In genomic region chr1:167922611-167923074, GRCh38 we compare ENCODE assay signal across 23 cellular contexts. TPM values are rescaled to one million over a fixed set of nuclear protein-coding genes. Genes with fewer than 3 reads are reported as not detected.
A peak's percentile ranks its signal among the peaks of the same experiment; 100 is the strongest.
DNase-seq lines count a peak whose midpoint lies in the region; ATAC-seq, FAIRE-seq and TF ChIP-seq lines count a peak whose summit lies in the region.
"Had no signal": no experiment of that assay in that cellular context is flagged by ENCODE, and none has a peak within 500 bp of the region (broad histone marks: within the 10 kb centered on the region; RNA-seq: fewer than 3 reads in every experiment).

No MANE protein-coding gene starts in this region.

- H3K4me3 ChIP-seq in A549 = no peak overlapping the region
- H3K4me3 ChIP-seq in GM23248 = no peak overlapping the region
- H3K4me3 ChIP-seq in astrocyte (ENCODE audit: insufficient read depth, low read depth, low read length) = no peak overlapping the region
- H3K4me3 ChIP-seq: cardiac muscle cell, dorsolateral prefrontal cortex, HAP-1, SK-N-MC, tibial nerve had no signal

- H3K79me2 ChIP-seq in GM23248 (ENCODE audit: insufficient read depth) (peaks cover 72% of the 10 kb centered on the region), astrocyte (ENCODE audit: insufficient read depth, low read length) (peaks cover 11% of the 10 kb centered on the region)

- no peaks in the 10 kb centered on the region for H3K9me2 ChIP-seq in GM23248 (ENCODE audit: insufficient read depth)

- H3F3A ChIP-seq in GM23248 (ENCODE audit: insufficient read depth) = 0 out of 2 replicates have a peak, but pooled peaks cover 4% of the 10 kb centered on the region

- H3K9me3 Mint-ChIP-seq in astrocyte (ENCODE audit: unreplicated experiment) (no peaks in the 10 kb centered on the region), mesothelial cell of epicardium (no peaks in the 10 kb centered on the region)
- H3K9me3 Mint-ChIP-seq: activated T-helper 17 cell treated with anti-CD3 and anti-CD28 coated beads, Interleukin-2, amount 50 U/mL, for 72 hours; CD8-positive, alpha-beta memory T cell; IgD-negative memory B cell; immature natural killer cell; neural crest cell had no signal

- H3K4me3 Mint-ChIP-seq in astrocyte (ENCODE audit: unreplicated experiment) = peak overlapping the region; percentile 60
- no peak overlapping the region for H3K4me3 Mint-ChIP-seq in mesothelial cell of epicardium
- H3K4me3 Mint-ChIP-seq: activated T-helper 17 cell treated with anti-CD3 and anti-CD28 coated beads, Interleukin-2, amount 50 U/mL, for 72 hours; CD8-positive, alpha-beta memory T cell; IgD-negative memory B cell; immature natural killer cell; neural crest cell had no signal

- H3K27me3 ChIP-seq in GM23248 (replicated peaks; ENCODE audit: insufficient read depth) (no peaks in the 10 kb centered on the region), astrocyte (ENCODE audit: insufficient read depth, low read length) (no peaks in the 10 kb centered on the region)
- H3K27me3 ChIP-seq: cardiac muscle cell, dorsolateral prefrontal cortex, tibial nerve had no signal

- CTCF ChIA-PET in A549 (lab: Yijun Ruan, JAX) = no interaction called here

- H3K4me2 ChIP-seq in A549 (peak overlapping the region; percentile 53), GM23248 (ENCODE audit: unreplicated experiment) (peak overlapping the region; percentile 55), astrocyte (ENCODE audit: low read length) (no peak overlapping the region)

- no peaks in the 10 kb centered on the region for H4K20me1 ChIP-seq in GM23248 (ENCODE audit: insufficient read depth)
- H4K20me1 ChIP-seq in astrocyte (ENCODE audit: insufficient read depth, low read length) = no peaks in the 10 kb centered on the region

- TF ChIP-seq POLR2A in A549 (IDR thresholded peaks at IDR 0.05; ENCODE audit: low read length) = no peak

- peaks cover 13% of the 10 kb centered on the region for H3K4me1 Mint-ChIP-seq in astrocyte (ENCODE audit: low read depth, unreplicated experiment)
- peaks cover 8% of the 10 kb centered on the region for H3K4me1 Mint-ChIP-seq in mesothelial cell of epicardium

- H3K36me3 ChIP-seq in GM23248 (ENCODE audit: low read depth) (peaks cover 8% of the 10 kb centered on the region; the same call in 1 of the 2 replicates), astrocyte (ENCODE audit: insufficient read depth, low read length) (no peaks in the 10 kb centered on the region)
- H3K36me3 ChIP-seq: HAP-1 had no signal

- no peaks in the 10 kb centered on the region for H3K36me3 Mint-ChIP-seq in astrocyte (ENCODE audit: low read depth, unreplicated experiment)
- peaks cover 7% of the 10 kb centered on the region for H3K36me3 Mint-ChIP-seq in mesothelial cell of epicardium

- H3K27ac Mint-ChIP-seq in astrocyte (ENCODE audit: unreplicated experiment) (peak overlapping the region; percentile 71), mesothelial cell of epicardium (peak overlapping the region; percentile 17)
- H3K27ac Mint-ChIP-seq: activated T-helper 17 cell treated with anti-CD3 and anti-CD28 coated beads, Interleukin-2, amount 50 U/mL, for 72 hours; CD8-positive, alpha-beta memory T cell; IgD-negative memory B cell had no signal

- POLR2A ChIA-PET in A549 (lab: Yijun Ruan, JAX) = no interaction called here

- TF ChIP-seq RAD21 in A549 (conservative IDR thresholded peaks at IDR 0.05 in 1 of 2, IDR thresholded peaks at IDR 0.05 in 1 of 2) = no peak

- H3K9me3 ChIP-seq in A549 (no peaks in the 10 kb centered on the region), GM23248 (ENCODE audit: low read depth) (no peaks in the 10 kb centered on the region), astrocyte (ENCODE audit: insufficient read depth, low read depth, low read length) (no peaks in the 10 kb centered on the region)
- H3K9me3 ChIP-seq: HAP-1, tibial nerve had no signal

- 0% methylated on average over 1 of the region's 1 CpG for WGBS in A549 (ENCODE audit: missing lambda C conversion rate)
- WGBS in GM23248 (ENCODE audit: low coverage in 1 of 2, low lambda C conversion rate in 2 of 2, missing lambda C conversion rate in 2 of 2), 2 experiments = 95 to 100% methylated on average over 1 of the region's 1 CpG

- H2AFZ ChIP-seq in GM23248 (no peak overlapping the region), astrocyte (ENCODE audit: low read depth, low read length) (no peak overlapping the region)

- no peak for TF ChIP-seq CTCF in A549 (IDR thresholded peaks at IDR 0.05)
- no peak for TF ChIP-seq CTCF in astrocyte (IDR thresholded peaks at IDR 0.05; ENCODE audit: insufficient read depth, low read depth, low read length)
- TF ChIP-seq CTCF in mesothelial cell of epicardium (IDR thresholded peaks at IDR 0.05; ENCODE audit: unreplicated experiment) = no peak

- ATAC-seq in A549 (no peak), GM18519 (IDR thresholded peaks at IDR 0.05; ENCODE audit: low FRiP score, unreplicated experiment) (no peak)
- ATAC-seq: activated T-helper 17 cell treated with anti-CD3 and anti-CD28 coated beads, Interleukin-2, amount 50 U/mL, for 72 hours had no signal

- H3K27ac ChIP-seq in A549 (peak overlapping the region in 1 of 2 experiments; percentile 13; a peak in 2 of 6 replicates), GM23248 (0 out of 2 replicates have a peak overlapping the region, but pooled peaks have one; percentile 8), astrocyte (ENCODE audit: low read depth, low read length) (no peak overlapping the region)
- H3K27ac ChIP-seq: cardiac muscle cell, dorsolateral prefrontal cortex, SK-N-MC, tibial nerve had no signal

- FAIRE-seq in A549 (lab: Jason Lieb, UNC) (peak; percentile 87), astrocyte (lab: Jason Lieb, UNC) (no peak)

- H3K4me1 ChIP-seq in A549 (peaks cover 55% of the 10 kb centered on the region), GM23248 (ENCODE audit: insufficient read depth) (peaks cover 18% of the 10 kb centered on the region), astrocyte (ENCODE audit: insufficient read depth, low read length) (no peaks in the 10 kb centered on the region)

- in situ Hi-C loops in GM23248 (cut with MboI) = no loop called here

- H3K27me3 Mint-ChIP-seq in astrocyte (ENCODE audit: low read depth, unreplicated experiment) (no peaks in the 10 kb centered on the region), mesothelial cell of epicardium (ENCODE audit: low read depth) (no peaks in the 10 kb centered on the region)
- H3K27me3 Mint-ChIP-seq: activated T-helper 17 cell treated with anti-CD3 and anti-CD28 coated beads, Interleukin-2, amount 50 U/mL, for 72 hours; CD8-positive, alpha-beta memory T cell; IgD-negative memory B cell had no signal

- no peak for TF ChIP-seq EP300 in A549 (IDR thresholded peaks at IDR 0.05)

- no peak overlapping the region for H3K9ac ChIP-seq in GM23248
- no peak overlapping the region for H3K9ac ChIP-seq in astrocyte (ENCODE audit: low read length)

- DNase-seq in A549 (ENCODE audit: low read depth in 1 of 2, low spot score in 1 of 2) (no peak), GM23248 (no peak), astrocyte (ENCODE audit: low read depth) (no peak), mesothelial cell of epicardium (ENCODE audit: low spot score in 2 of 2, unreplicated experiment in 2 of 2) (no peak), HuH-7.5 (ENCODE audit: low spot score) (no peak), NCI-H2081 treated with DMSO at 0.1 percent for 48 hours (lab: John Stamatoyannopoulos, UW) (no peak)
- DNase-seq in activated T-cell treated with anti-CD3 and anti-CD28 coated beads, Interleukin-2, amount 50 U/mL, for 1 hour = no peak
- DNase-seq: activated CD8-positive, alpha-beta memory T cell treated with anti-CD3 and anti-CD28 coated beads for 24 hours; CD8-positive, alpha-beta memory T cell; DND-41; dorsolateral prefrontal cortex; immature natural killer cell; mesendoderm; NCI-H1092; stimulated activated naive CD4-positive, alpha-beta T cell had no signal

TF ChIP-seq in A549, 52 proteins besides CTCF, POLR2A, EP300 and RAD21:
- no peak for TF ChIP-seq NPAS2 (CRISPR knock-in tag; IDR thresholded peaks at IDR 0.05; ENCODE audit: borderline replicate concordance)
- no peak for TF ChIP-seq FOXS1 (CRISPR knock-in tag; IDR thresholded peaks at IDR 0.05)
TF ChIP-seq in A549: peak in this region for 0.

RNA-seq across cellular contexts. Expression of gene ADCY10, which starts 8.7 kb away (rescaled TPM):
- polyA plus RNA-seq in A549 (2011; rRNA removed) = 0.18 and 0.20 TPM in 2 replicates
- polyA plus RNA-seq in A549 (2012; cell fraction: cytosol; rRNA removed) = 0.01 and 0.08 TPM in 2 replicates
- 0.07 and 0.09 TPM in 2 replicates for polyA plus RNA-seq in A549 (2012; cell fraction: nucleus; rRNA removed)
- 0.03 to 0.08 TPM (median 0.04 TPM) in 3 replicates for polyA plus RNA-seq in A549 (2017; fragmentation: RNase III; extraction: RNeasy Plus Mini Kit Qiagen cat#74134 plus additional on column Dnase treatment)
- 0.10 and 0.54 TPM in 2 replicates for polyA minus RNA-seq in A549 (2011; rRNA and poly(A)+ RNA removed)
- total RNA-seq in GM23248 (2014; rRNA removed; shearing (Covaris generic)) = 0.11 TPM in 1 of 2 replicates, not detected in the other
- 0.11 TPM in 1 of 2 replicates, not detected in the other for polyA plus RNA-seq in GM23248 (2016; fragmentation: Nextera tagmentation; extraction: Ambion mirVana)
- total RNA-seq in astrocyte = 0.07 and 0.27 TPM in 2 replicates
- total RNA-seq in mesothelial cell of epicardium = 0.04 to 0.47 TPM (median 0.16 TPM) in 3 replicates
- total RNA-seq: neural crest cell, tibial nerve had no signal
- polyA plus RNA-seq: CD8-positive, alpha-beta memory T cell; immature natural killer cell had no signal

RNA-seq across cellular contexts. Expression of gene DCAF6, which starts 13.8 kb away (rescaled TPM):
- polyA plus RNA-seq in A549 (2011; rRNA removed) = 74.7 and 86.8 TPM in 2 replicates
- 22.1 and 22.3 TPM in 2 replicates for polyA plus RNA-seq in A549 (2012; cell fraction: cytosol; rRNA removed)
- polyA plus RNA-seq in A549 (2012; cell fraction: nucleus; rRNA removed) = 7.5 and 14.0 TPM in 2 replicates
- 34.4 to 39.9 TPM (median 38.4 TPM) in 3 replicates for polyA plus RNA-seq in A549 (2017; fragmentation: RNase III; extraction: RNeasy Plus Mini Kit Qiagen cat#74134 plus additional on column Dnase treatment)
- polyA minus RNA-seq in A549 (2011; rRNA and poly(A)+ RNA removed) = 38.0 and 48.4 TPM in 2 replicates
- total RNA-seq in GM23248 (2014; rRNA removed; shearing (Covaris generic)) = 56.0 and 63.4 TPM in 2 replicates
- 94.1 and 99.6 TPM in 2 replicates for polyA plus RNA-seq in GM23248 (2016; fragmentation: Nextera tagmentation; extraction: Ambion mirVana)
- total RNA-seq in astrocyte = 57.1 and 57.4 TPM in 2 replicates
- total RNA-seq in mesothelial cell of epicardium = 34.0 to 34.4 TPM (median 34.0 TPM) in 3 replicates

RNA-seq across cellular contexts. Expression of gene MPC2, which starts 14.2 kb away (rescaled TPM):
- polyA plus RNA-seq in A549 (2011; rRNA removed) = 98.9 and 120 TPM in 2 replicates
- 26.4 and 27.7 TPM in 2 replicates for polyA plus RNA-seq in A549 (2012; cell fraction: cytosol; rRNA removed)
- 11.7 and 15.3 TPM in 2 replicates for polyA plus RNA-seq in A549 (2012; cell fraction: nucleus; rRNA removed)
- polyA plus RNA-seq in A549 (2017; fragmentation: RNase III; extraction: RNeasy Plus Mini Kit Qiagen cat#74134 plus additional on column Dnase treatment) = 49.5 to 53.0 TPM (median 49.7 TPM) in 3 replicates
- polyA minus RNA-seq in A549 (2011; rRNA and poly(A)+ RNA removed) = 13.2 and 14.1 TPM in 2 replicates
- total RNA-seq in GM23248 (2014; rRNA removed; shearing (Covaris generic)) = 65.5 and 93.8 TPM in 2 replicates
- 188 TPM in 2 replicates for polyA plus RNA-seq in GM23248 (2016; fragmentation: Nextera tagmentation; extraction: Ambion mirVana)
- 53.2 and 62.3 TPM in 2 replicates for total RNA-seq in astrocyte
- total RNA-seq in mesothelial cell of epicardium = 20.5 to 23.9 TPM (median 21.4 TPM) in 3 replicates
